ENCODE assay signal across 1 cellular context in the genomic region with DNA sequence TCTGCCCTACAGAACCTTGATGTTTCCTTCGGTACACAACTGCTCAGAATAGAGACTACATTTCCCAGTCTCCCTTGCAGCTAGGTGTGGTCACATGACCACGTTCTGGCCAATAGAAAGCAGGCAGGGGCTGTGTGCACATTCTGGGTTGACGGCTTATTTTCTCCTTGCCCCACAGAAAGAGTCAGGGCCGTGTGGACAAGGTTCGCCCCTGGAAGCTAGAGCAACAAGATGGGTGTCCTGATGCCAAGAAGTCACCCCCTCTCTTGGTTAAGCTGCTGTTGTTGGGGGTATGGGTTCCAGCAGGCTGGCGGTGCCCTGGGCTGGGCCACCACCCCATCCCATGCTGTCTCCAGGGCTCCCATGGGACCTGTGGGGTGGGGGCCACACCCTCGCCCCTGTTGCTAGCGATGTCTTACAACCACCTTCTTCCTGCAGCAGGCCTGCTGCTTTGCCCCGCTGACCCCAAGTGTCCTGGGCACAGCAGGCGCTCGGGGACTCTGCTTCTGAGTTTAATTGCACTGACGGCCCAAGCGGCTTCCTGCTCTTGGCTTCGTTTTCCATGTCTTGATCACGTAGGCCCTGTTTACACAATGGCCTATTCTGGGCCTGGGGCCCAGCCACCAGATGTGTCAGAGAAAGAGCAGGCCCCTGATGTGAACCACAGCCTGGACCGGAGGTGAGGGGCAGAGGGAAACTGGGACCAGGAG.
TF ChIP-seq lines count a peak whose summit lies in the region.

No MANE protein-coding gene starts in this region.

TF ChIP-seq in HepG2, 621 proteins besides CTCF, POLR2A, EP300 and RAD21 (continued from another document and continues in another):
- TF ChIP-seq ZSCAN5A (CRISPR knock-in tag; IDR thresholded peaks at IDR 0.05; ENCODE audit: borderline replicate concordance): no peak
- TF ChIP-seq ZNF563 (CRISPR knock-in tag; IDR thresholded peaks at IDR 0.05): no peak
- TF ChIP-seq NR1H2 (CRISPR knock-in tag; IDR thresholded peaks at IDR 0.05; ENCODE audit: borderline replicate concordance, low read depth): no peak
- TF ChIP-seq BRD4 (CRISPR knock-in tag; IDR thresholded peaks at IDR 0.05): no peak
- no peak for TF ChIP-seq ZNF761 (CRISPR knock-in tag; conservative IDR thresholded peaks at IDR 0.05)
- TF ChIP-seq TCF12 (IDR thresholded peaks at IDR 0.05): no peak
- TF ChIP-seq TCF12 (CRISPR knock-in tag; IDR thresholded peaks at IDR 0.05): no peak
- TF ChIP-seq RAD51 (IDR thresholded peaks at IDR 0.05; ENCODE audit: borderline replicate concordance): peak; percentile 86; the same call in 1 of the 2 replicates
- TF ChIP-seq NR2F6 (IDR thresholded peaks at IDR 0.05): no peak
- no peak for TF ChIP-seq NR2F6 (CRISPR knock-in tag; IDR thresholded peaks at IDR 0.05)
- TF ChIP-seq, protein P1, sequence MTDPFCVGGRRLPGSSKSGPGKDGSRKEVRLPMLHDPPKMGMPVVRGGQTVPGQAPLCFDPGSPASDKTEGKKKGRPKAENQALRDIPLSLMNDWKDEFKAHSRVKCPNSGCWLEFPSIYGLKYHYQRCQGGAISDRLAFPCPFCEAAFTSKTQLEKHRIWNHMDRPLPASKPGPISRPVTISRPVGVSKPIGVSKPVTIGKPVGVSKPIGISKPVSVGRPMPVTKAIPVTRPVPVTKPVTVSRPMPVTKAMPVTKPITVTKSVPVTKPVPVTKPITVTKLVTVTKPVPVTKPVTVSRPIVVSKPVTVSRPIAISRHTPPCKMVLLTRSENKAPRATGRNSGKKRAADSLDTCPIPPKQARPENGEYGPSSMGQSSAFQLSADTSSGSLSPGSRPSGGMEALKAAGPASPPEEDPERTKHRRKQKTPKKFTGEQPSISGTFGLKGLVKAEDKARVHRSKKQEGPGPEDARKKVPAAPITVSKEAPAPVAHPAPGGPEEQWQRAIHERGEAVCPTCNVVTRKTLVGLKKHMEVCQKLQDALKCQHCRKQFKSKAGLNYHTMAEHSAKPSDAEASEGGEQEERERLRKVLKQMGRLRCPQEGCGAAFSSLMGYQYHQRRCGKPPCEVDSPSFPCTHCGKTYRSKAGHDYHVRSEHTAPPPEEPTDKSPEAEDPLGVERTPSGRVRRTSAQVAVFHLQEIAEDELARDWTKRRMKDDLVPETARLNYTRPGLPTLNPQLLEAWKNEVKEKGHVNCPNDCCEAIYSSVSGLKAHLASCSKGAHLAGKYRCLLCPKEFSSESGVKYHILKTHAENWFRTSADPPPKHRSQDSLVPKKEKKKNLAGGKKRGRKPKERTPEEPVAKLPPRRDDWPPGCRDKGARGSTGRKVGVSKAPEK (CRISPR knock-in tag; IDR thresholded peaks at IDR 0.05; ENCODE audit: borderline replicate concordance): no peak
- TF ChIP-seq, protein P2, sequence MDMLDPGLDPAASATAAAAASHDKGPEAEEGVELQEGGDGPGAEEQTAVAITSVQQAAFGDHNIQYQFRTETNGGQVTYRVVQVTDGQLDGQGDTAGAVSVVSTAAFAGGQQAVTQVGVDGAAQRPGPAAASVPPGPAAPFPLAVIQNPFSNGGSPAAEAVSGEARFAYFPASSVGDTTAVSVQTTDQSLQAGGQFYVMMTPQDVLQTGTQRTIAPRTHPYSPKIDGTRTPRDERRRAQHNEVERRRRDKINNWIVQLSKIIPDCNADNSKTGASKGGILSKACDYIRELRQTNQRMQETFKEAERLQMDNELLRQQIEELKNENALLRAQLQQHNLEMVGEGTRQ (IDR thresholded peaks at IDR 0.05; ENCODE audit: low read depth, low read length): peak; percentile 87
- TF ChIP-seq, protein P2 (CRISPR knock-in tag; IDR thresholded peaks at IDR 0.05; ENCODE audit: borderline replicate concordance): peak; percentile 94; the same call in 1 of the 2 replicates
- peak; percentile 29; the same call in 1 of the 2 replicates for TF ChIP-seq NCOA1 (CRISPR knock-in tag; IDR thresholded peaks at IDR 0.05)
- 0 out of 2 replicates have a peak, but pooled peaks have one; percentile 5 for TF ChIP-seq ATAD3A (CRISPR knock-in tag; IDR thresholded peaks at IDR 0.05)
- peak; percentile 28; the same call in 1 of the 2 replicates for TF ChIP-seq FOXA3 (CRISPR knock-in tag; IDR thresholded peaks at IDR 0.05)
- TF ChIP-seq SMYD3 (CRISPR knock-in tag; IDR thresholded peaks at IDR 0.05): no peak
- no peak for TF ChIP-seq SKI (IDR thresholded peaks at IDR 0.05; ENCODE audit: partially characterized antibody)
- no peak for TF ChIP-seq KDM3A (CRISPR knock-in tag; IDR thresholded peaks at IDR 0.05; ENCODE audit: low read depth)
- TF ChIP-seq, protein P3, sequence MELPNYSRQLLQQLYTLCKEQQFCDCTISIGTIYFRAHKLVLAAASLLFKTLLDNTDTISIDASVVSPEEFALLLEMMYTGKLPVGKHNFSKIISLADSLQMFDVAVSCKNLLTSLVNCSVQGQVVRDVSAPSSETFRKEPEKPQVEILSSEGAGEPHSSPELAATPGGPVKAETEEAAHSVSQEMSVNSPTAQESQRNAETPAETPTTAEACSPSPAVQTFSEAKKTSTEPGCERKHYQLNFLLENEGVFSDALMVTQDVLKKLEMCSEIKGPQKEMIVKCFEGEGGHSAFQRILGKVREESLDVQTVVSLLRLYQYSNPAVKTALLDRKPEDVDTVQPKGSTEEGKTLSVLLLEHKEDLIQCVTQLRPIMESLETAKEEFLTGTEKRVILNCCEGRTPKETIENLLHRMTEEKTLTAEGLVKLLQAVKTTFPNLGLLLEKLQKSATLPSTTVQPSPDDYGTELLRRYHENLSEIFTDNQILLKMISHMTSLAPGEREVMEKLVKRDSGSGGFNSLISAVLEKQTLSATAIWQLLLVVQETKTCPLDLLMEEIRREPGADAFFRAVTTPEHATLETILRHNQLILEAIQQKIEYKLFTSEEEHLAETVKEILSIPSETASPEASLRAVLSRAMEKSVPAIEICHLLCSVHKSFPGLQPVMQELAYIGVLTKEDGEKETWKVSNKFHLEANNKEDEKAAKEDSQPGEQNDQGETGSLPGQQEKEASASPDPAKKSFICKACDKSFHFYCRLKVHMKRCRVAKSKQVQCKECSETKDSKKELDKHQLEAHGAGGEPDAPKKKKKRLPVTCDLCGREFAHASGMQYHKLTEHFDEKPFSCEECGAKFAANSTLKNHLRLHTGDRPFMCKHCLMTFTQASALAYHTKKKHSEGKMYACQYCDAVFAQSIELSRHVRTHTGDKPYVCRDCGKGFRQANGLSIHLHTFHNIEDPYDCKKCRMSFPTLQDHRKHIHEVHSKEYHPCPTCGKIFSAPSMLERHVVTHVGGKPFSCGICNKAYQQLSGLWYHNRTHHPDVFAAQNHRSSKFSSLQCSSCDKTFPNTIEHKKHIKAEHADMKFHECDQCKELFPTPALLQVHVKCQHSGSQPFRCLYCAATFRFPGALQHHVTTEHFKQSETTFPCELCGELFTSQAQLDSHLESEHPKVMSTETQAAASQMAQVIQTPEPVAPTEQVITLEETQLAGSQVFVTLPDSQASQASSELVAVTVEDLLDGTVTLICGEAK (IDR thresholded peaks at IDR 0.05): no peak
- TF ChIP-seq, protein P3 (CRISPR knock-in tag; IDR thresholded peaks at IDR 0.05): no peak
- peak; percentile 98 for TF ChIP-seq THAP11 (CRISPR knock-in tag; IDR thresholded peaks at IDR 0.05)
- TF ChIP-seq ZBTB44 (CRISPR knock-in tag; IDR thresholded peaks at IDR 0.05): no peak
- no peak for TF ChIP-seq ZSCAN25 (CRISPR knock-in tag; IDR thresholded peaks at IDR 0.05)
- TF ChIP-seq ZNF451 (CRISPR knock-in tag; IDR thresholded peaks at IDR 0.05): no peak
- no peak for TF ChIP-seq AGO1 (IDR thresholded peaks at IDR 0.05; ENCODE audit: low read depth, low read length, poor library complexity, severe bottlenecking)
- TF ChIP-seq, protein P4, sequence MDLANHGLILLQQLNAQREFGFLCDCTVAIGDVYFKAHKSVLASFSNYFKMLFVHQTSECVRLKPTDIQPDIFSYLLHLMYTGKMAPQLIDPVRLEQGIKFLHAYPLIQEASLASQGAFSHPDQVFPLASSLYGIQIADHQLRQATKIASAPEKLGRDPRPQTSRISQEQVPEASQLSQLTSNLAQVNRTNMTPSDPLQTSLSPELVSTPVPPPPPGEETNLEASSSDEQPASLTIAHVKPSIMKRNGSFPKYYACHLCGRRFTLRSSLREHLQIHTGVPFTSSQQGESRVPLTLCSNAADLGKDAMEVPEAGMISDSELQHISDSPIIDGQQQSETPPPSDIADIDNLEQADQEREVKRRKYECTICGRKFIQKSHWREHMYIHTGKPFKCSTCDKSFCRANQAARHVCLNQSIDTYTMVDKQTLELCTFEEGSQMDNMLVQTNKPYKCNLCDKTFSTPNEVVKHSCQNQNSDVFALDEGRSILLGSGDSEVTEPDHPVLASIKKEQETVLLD (CRISPR knock-in tag; IDR thresholded peaks at IDR 0.05; ENCODE audit: low read depth): no peak
- TF ChIP-seq ZMYM4 (CRISPR knock-in tag; IDR thresholded peaks at IDR 0.05): peak; percentile 42; the same call in 1 of the 2 replicates
- no peak for TF ChIP-seq MZF1 (CRISPR knock-in tag; IDR thresholded peaks at IDR 0.05; ENCODE audit: borderline replicate concordance)
- no peak for TF ChIP-seq ZBTB7B (CRISPR knock-in tag; IDR thresholded peaks at IDR 0.05)
- no peak for TF ChIP-seq ZNF598 (CRISPR knock-in tag; IDR thresholded peaks at IDR 0.05; ENCODE audit: borderline replicate concordance)
- no peak for TF ChIP-seq MTA3 (CRISPR knock-in tag; IDR thresholded peaks at IDR 0.05)
- no peak for TF ChIP-seq LCORL (IDR thresholded peaks at IDR 0.05)
- TF ChIP-seq LCORL (CRISPR knock-in tag; IDR thresholded peaks at IDR 0.05): 0 out of 2 replicates have a peak, but pooled peaks have one; percentile 26
- TF ChIP-seq SUZ12 (IDR thresholded peaks at IDR 0.05; ENCODE audit: low read depth, low read length): peak; percentile 52; the same call in 1 of the 2 replicates
- no peak for TF ChIP-seq HNRNPH1 (optimal IDR thresholded peaks at IDR 0.05; ENCODE audit: low read depth, low read length)
- TF ChIP-seq NFE2L1 (CRISPR knock-in tag; IDR thresholded peaks at IDR 0.05; ENCODE audit: borderline replicate concordance): no peak
- TF ChIP-seq PRMT3 (CRISPR knock-in tag; IDR thresholded peaks at IDR 0.05; ENCODE audit: borderline replicate concordance, low read depth): no peak
- TF ChIP-seq SOX6 (IDR thresholded peaks at IDR 0.05): no peak
- peak; percentile 27; the same call in 1 of the 2 replicates for TF ChIP-seq SOX6 (CRISPR knock-in tag; IDR thresholded peaks at IDR 0.05)
- TF ChIP-seq, protein P5, sequence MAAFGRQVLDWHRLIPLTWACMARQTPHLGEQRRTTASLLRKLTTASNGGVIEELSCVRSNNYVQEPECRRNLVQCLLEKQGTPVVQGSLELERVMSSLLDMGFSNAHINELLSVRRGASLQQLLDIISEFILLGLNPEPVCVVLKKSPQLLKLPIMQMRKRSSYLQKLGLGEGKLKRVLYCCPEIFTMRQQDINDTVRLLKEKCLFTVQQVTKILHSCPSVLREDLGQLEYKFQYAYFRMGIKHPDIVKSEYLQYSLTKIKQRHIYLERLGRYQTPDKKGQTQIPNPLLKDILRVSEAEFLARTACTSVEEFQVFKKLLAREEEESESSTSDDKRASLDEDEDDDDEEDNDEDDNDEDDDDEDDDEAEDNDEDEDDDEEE (CRISPR knock-in tag; IDR thresholded peaks at IDR 0.05): no peak
- no peak for TF ChIP-seq SYNCRIP (IDR thresholded peaks at IDR 0.05; ENCODE audit: insufficient read depth, low read depth, low read length)
- TF ChIP-seq IRF2 (CRISPR knock-in tag; IDR thresholded peaks at IDR 0.05): 0 out of 2 replicates have a peak, but pooled peaks have one; percentile 38
- no peak for TF ChIP-seq ZNF205 (CRISPR knock-in tag; IDR thresholded peaks at IDR 0.05)
